Comparison of ENCODE assay signal across 1 cellular context in the genomic region with DNA sequence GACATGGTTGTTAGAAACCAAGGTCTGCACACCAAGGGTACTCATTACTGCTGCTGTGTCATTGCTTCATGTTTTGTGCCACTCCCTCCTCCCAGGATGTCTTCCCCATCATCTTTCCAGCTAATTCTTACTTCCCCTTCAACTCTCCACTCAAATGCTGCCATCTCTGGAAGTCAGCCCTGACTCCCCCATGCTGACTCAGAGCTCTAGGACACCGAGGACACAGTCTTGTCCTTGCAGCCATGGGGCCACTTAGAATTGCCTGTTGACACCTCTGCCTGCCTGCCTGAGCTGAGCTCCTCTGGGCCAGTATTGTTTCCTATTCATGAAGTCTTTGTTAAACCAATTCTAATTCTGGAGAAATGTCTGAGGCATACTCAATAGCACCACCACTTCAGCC.
TF ChIP-seq lines count a peak whose summit lies in the region.

No MANE protein-coding gene starts in this region.

TF ChIP-seq in IMR-90, 13 proteins besides CTCF, POLR2A, EP300 and RAD21 (continued from another document):
- TF ChIP-seq NFE2L2 (IDR thresholded peaks at IDR 0.05; ENCODE audit: low read depth, low read length) (no peak), RCOR1 (IDR thresholded peaks at IDR 0.05; ENCODE audit: insufficient replicate concordance, low read length) (no peak), SMC3 (IDR thresholded peaks at IDR 0.05; ENCODE audit: low read depth, low read length) (no peak), MAFK (IDR thresholded peaks at IDR 0.05; ENCODE audit: low read depth, low read length) (no peak), MXI1 (IDR thresholded peaks at IDR 0.05; ENCODE audit: borderline replicate concordance, low read depth, low read length) (no peak), CEBPB (IDR thresholded peaks at IDR 0.05; ENCODE audit: low read depth, low read length) (no peak), BHLHE40 (IDR thresholded peaks at IDR 0.05; ENCODE audit: low read depth, low read length) (no peak)
TF ChIP-seq in IMR-90: peak in this region for 0.
